22 cellular contexts compared by ENCODE assay signal in the genomic region with DNA sequence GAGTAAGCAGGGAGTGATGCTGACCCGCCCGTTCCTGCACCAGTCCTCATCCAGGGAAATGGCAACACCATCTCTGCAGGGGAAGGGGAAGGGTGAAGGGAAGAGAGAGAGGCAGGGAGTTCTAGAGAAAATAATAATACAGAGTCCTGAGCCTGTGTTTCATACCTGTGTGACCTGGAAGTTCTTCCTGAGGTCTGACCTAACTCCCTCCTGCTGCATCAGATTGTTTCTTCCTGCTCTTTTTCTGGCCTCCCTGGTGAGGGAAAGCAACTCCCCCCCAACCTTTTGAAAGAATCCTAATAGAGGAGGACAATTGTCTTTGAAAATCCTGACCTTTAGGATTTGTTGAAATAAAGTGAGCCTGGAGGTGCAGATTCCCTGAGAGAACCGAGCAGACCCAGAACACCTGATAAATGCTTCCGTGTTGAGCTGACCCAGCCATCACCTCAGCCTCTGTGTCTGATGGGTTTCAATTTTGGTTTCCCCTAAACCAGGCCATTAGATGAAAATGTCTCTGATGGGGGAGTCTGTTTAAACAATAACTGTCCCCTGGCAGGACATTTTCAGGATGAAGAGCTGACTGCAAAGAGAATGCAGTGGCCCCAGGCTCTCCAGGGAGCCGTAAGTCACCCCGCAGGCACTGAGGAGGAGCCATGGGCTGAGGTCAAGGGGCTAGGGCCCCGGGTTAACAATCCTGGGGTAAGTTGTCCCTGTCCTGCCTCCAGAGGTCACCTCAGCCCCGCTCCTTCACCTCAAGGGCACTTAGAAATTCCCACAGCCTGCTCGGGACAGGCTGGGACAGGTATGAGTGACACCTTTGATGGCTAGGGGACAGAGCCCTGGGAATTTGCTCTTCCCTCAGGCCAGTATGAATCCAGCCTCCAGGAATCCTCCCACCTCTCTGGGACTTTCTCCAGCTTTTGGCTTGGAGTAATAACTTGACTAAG. TPM values are rescaled to one million over a fixed set of nuclear protein-coding genes. Genes with fewer than 3 reads are reported as not detected.
DNase-seq lines count a peak whose midpoint lies in the region; ATAC-seq, FAIRE-seq and TF ChIP-seq lines count a peak whose summit lies in the region.
"Had no signal": no experiment of that assay in that cellular context is flagged by ENCODE, and none has a peak within 500 bp of the region (broad histone marks: within the 10 kb centered on the region; RNA-seq: fewer than 3 reads in every experiment).

No MANE protein-coding gene starts in this region.

- H3K9ac ChIP-seq in HUES48 (ENCODE audit: low read depth, low read length) (no peak overlapping the region), endodermal cell (ENCODE audit: extremely low read depth, low read length, poor library complexity, severe bottlenecking) (no peak overlapping the region), HepG2 (ENCODE audit: insufficient read depth, low read depth, low read length) (no peak overlapping the region)
- H3K9ac ChIP-seq: GM23248 had no signal

- H3K9me3 ChIP-seq in HUES48 (ENCODE audit: control insufficient read depth, insufficient read depth, low read length), result no peaks in the 10 kb centered on the region
- H3K9me3 ChIP-seq in endodermal cell (ENCODE audit: control insufficient read depth, low read length), result no peaks in the 10 kb centered on the region
- H3K9me3 ChIP-seq in sigmoid colon, result no peaks in the 10 kb centered on the region
- no peaks in the 10 kb centered on the region for H3K9me3 ChIP-seq in HepG2 (ENCODE audit: low read length)
- H3K9me3 ChIP-seq: left ventricle myocardium inferior, neutrophil, SJCRH30 had no signal

- H2AFZ ChIP-seq in HepG2 (ENCODE audit: low read length), result no peak overlapping the region
- H2AFZ ChIP-seq: GM23248, PC-9 had no signal

- peak overlapping the region; percentile 5 for H3K27ac ChIP-seq in HUES48 (ENCODE audit: low read depth, low read length)
- H3K27ac ChIP-seq in endodermal cell (ENCODE audit: low read depth, low read length), result no peak overlapping the region
- no peak overlapping the region for H3K27ac ChIP-seq in sigmoid colon
- H3K27ac ChIP-seq in HepG2 (ENCODE audit: extremely low read length, insufficient read depth, low read length), result no peak overlapping the region
- H3K27ac ChIP-seq: GM23248, left ventricle myocardium inferior, neutrophil, PC-9, SJCRH30, VCaP had no signal

- CTCF ChIA-PET in HepG2 (lab: Yijun Ruan, JAX; ENCODE audit: low intra/inter-chr PET ratio, low total read pairs), result no interaction called here

- no peaks in the 10 kb centered on the region for H3K9me3 Mint-ChIP-seq in endodermal cell
- H3K9me3 Mint-ChIP-seq: activated naive CD4-positive, alpha-beta T cell treated with anti-CD3 and anti-CD28 coated beads, Interleukin-2, amount 50 U/mL, for 72 hours had no signal

- no peak overlapping the region for H3K4me2 ChIP-seq in HepG2 (ENCODE audit: low read depth, low read length)
- H3K4me2 ChIP-seq: PC-9 had no signal

- ATAC-seq in HepG2 (no peak), GM18909 (IDR thresholded peaks at IDR 0.05; ENCODE audit: poor library complexity, unreplicated experiment) (no peak)
- ATAC-seq: activated naive CD4-positive, alpha-beta T cell treated with anti-CD3 and anti-CD28 coated beads, Interleukin-2, amount 50 U/mL, for 72 hours; T-helper 17 cell had no signal

- POLR2A ChIA-PET in HepG2 (lab: Yijun Ruan, JAX), result no interaction called here

- TF ChIP-seq CTCF in endodermal cell (conservative IDR thresholded peaks at IDR 0.05) (no peak), sigmoid colon (IDR thresholded peaks at IDR 0.05) (no peak), HepG2 (CRISPR knock-in tag; IDR thresholded peaks at IDR 0.05) (no peak)

- intact Hi-C loops in sigmoid colon (cut with DNase I), result no loop called here
- intact Hi-C loops in HepG2 (cut with micrococcal nuclease; ENCODE audit: unreplicated experiment), result no loop called here

- WGBS in endodermal cell (ENCODE audit: insufficient coverage in 1 of 2, insufficient read length in 1 of 2), 2 experiments, result 55 to 66% methylated on average over 6 to 9 of the region's 9 CpGs
- WGBS in sigmoid colon, 2 donors, result 62 to 65% methylated on average over 9 of the region's 9 CpGs
- WGBS in HepG2 (ENCODE audit: low lambda C conversion rate), result 14% methylated on average over 9 of the region's 9 CpGs

- H3K4me1 ChIP-seq in HUES48 (ENCODE audit: control insufficient read depth, insufficient read depth, low read length) (peaks cover 40% of the 10 kb centered on the region), endodermal cell (ENCODE audit: control insufficient read depth, insufficient read depth, low read length) (no peaks in the 10 kb centered on the region), sigmoid colon (peaks cover 0 to 22% (median 19%) of the 10 kb centered on the region in 4 donors), HepG2 (ENCODE audit: insufficient read depth, low read length) (peaks cover 1% of the 10 kb centered on the region; the same call in 1 of the 2 replicates)

- H3K27me3 ChIP-seq in HUES48 (ENCODE audit: control insufficient read depth, insufficient read depth, low read length) (peaks cover 58% of the 10 kb centered on the region), endodermal cell (ENCODE audit: control insufficient read depth, insufficient read depth, low read length, poor library complexity, severe bottlenecking) (peaks cover 84% of the 10 kb centered on the region), sigmoid colon (peaks cover 22 to 89% (median 59%) of the 10 kb centered on the region in 3 donors), HepG2 (ENCODE audit: control insufficient read depth in 1 of 2, insufficient read depth in 2 of 2, low read length in 2 of 2) (peaks cover 15 to 82% of the 10 kb centered on the region in 2 experiments)

- no peak overlapping the region for H3K27ac Mint-ChIP-seq in endodermal cell
- H3K27ac Mint-ChIP-seq: activated naive CD4-positive, alpha-beta T cell treated with anti-CD3 and anti-CD28 coated beads, Interleukin-2, amount 50 U/mL, for 72 hours; T-helper 17 cell had no signal

- peaks cover 2% of the 10 kb centered on the region; the same call in 1 of the 2 replicates for H4K20me1 ChIP-seq in HepG2 (ENCODE audit: insufficient read depth, low read length)

- H3K4me1 Mint-ChIP-seq in endodermal cell, result peaks cover 17% of the 10 kb centered on the region

- H3K27me3 Mint-ChIP-seq in endodermal cell (ENCODE audit: insufficient read depth), result peaks cover 82% of the 10 kb centered on the region

- TF ChIP-seq RAD21 in HepG2 (CRISPR knock-in tag; IDR thresholded peaks at IDR 0.05), result no peak

- H3K79me2 ChIP-seq in HepG2 (ENCODE audit: insufficient read depth, low read length), result no peaks in the 10 kb centered on the region

- no TSS peak for BruUV-seq in HepG2 (replicated peaks; lab: Mats Ljungman, UMichigan)

- no peak overlapping the region for H3K4me3 Mint-ChIP-seq in endodermal cell
- H3K4me3 Mint-ChIP-seq: T-helper 17 cell had no signal

- in situ Hi-C loops in HepG2 (cut with HindIII; ENCODE audit: extremely low pct_ligation_motif_present, low pct_unique_long_range_greater_than_20kb), result no loop called here

- no peaks in the 10 kb centered on the region for H3K36me3 Mint-ChIP-seq in endodermal cell (ENCODE audit: low read depth)
- H3K36me3 Mint-ChIP-seq: activated naive CD4-positive, alpha-beta T cell treated with anti-CD3 and anti-CD28 coated beads, Interleukin-2, amount 50 U/mL, for 72 hours had no signal

- FAIRE-seq in HepG2 (lab: Jason Lieb, UNC), result no peak
- FAIRE-seq: A204.1 had no signal

- no peak for TF ChIP-seq POLR2A in sigmoid colon (IDR thresholded peaks at IDR 0.05)
- TF ChIP-seq POLR2A in HepG2 (IDR thresholded peaks at IDR 0.05; ENCODE audit: insufficient read depth in 1 of 2, low read depth in 2 of 2, low read length in 2 of 2), result no peak

- DNase-seq in activated effector memory CD4-positive, alpha-beta T cell treated with anti-CD3 and anti-CD28 coated beads, Interleukin-2, amount 50 U/mL, for 16 hours, result peak; percentile 47
- no peak for DNase-seq in activated effector memory CD4-positive, alpha-beta T cell treated with Interleukin-2 at 50 U/mL for 16 hours
- DNase-seq in endodermal cell (peak; percentile 61), sigmoid colon (peak; percentile 7), DMS53 treated with DMSO at 0.1 percent for 48 hours (lab: John Stamatoyannopoulos, UW; ENCODE audit: unreplicated experiment) (no peak), HepG2 (ENCODE audit: low spot score) (no peak)
- DNase-seq: activated CD4-positive, alpha-beta T cell treated with anti-CD3 and anti-CD28 coated beads, Interleukin-2, amount 50 U/mL, for 4 hours; Calu3; GM23248; KG1; left ventricle myocardium inferior; NCI-H187; PC-9; T-helper 17 cell had no signal

- TF ChIP-seq EP300 in sigmoid colon (IDR thresholded peaks at IDR 0.05) (no peak), HepG2 (IDR thresholded peaks at IDR 0.05; ENCODE audit: low read depth in 2 of 2, low read length in 2 of 2) (no peak), HepG2 (CRISPR knock-in tag; IDR thresholded peaks at IDR 0.05; ENCODE audit: borderline replicate concordance) (no peak)

- H3K36me3 ChIP-seq in HUES48 (ENCODE audit: control insufficient read depth, insufficient read depth, low read length), result no peaks in the 10 kb centered on the region
- no peaks in the 10 kb centered on the region for H3K36me3 ChIP-seq in endodermal cell (ENCODE audit: control insufficient read depth, insufficient read depth, low read length)
- H3K36me3 ChIP-seq in sigmoid colon, result no peaks in the 10 kb centered on the region
- no peaks in the 10 kb centered on the region for H3K36me3 ChIP-seq in HepG2 (replicated peaks in 1 of 2; ENCODE audit: control insufficient read depth in 1 of 2, insufficient read depth in 2 of 2, low read length in 2 of 2)
- H3K36me3 ChIP-seq: left ventricle myocardium inferior, neutrophil, SJCRH30 had no signal

- no peak overlapping the region for H3K4me3 ChIP-seq in HUES48 (ENCODE audit: low read depth, low read length)
- H3K4me3 ChIP-seq in endodermal cell (ENCODE audit: low read length), result no peak overlapping the region
- H3K4me3 ChIP-seq in sigmoid colon, result no peak overlapping the region
- H3K4me3 ChIP-seq in HepG2 (replicated peaks in 1 of 3; ENCODE audit: insufficient read depth in 1 of 3, low read depth in 2 of 3, low read length in 3 of 3), result no peak overlapping the region
- H3K4me3 ChIP-seq: GM23248, left ventricle myocardium inferior, PC-9, SJCRH30 had no signal

RNA-seq across cellular contexts. Expression of a gene that starts 3.2 kb away (rescaled TPM):
- total RNA-seq in endodermal cell (1 to 10 TPM; 3.1 to 9.1 TPM), sigmoid colon (under 1 TPM in 1 of 4 donors, not detected in 3; 0.14 TPM), HepG2 (2016; rRNA removed; fragmentation: Illumina TruSeq; extraction: Trizol) (not detected in 2 replicates)
- 1.4 TPM for polyA plus RNA-seq in endodermal cell (2013, experiment 1 of 2)
- polyA plus RNA-seq in endodermal cell (2013, experiment 2 of 2), result 0.99 TPM
- polyA plus RNA-seq in sigmoid colon (under 1 TPM in 1 of 3 donors, not detected in 2; 0.07 TPM), HepG2 (2011; rRNA removed) (not detected in 2 replicates)
- total RNA-seq in HepG2 (2016; cell fraction: cytosol; rRNA removed; fragmentation: Illumina TruSeq; extraction: Trizol; ENCODE audit: low read depth), result not detected in 2 replicates
- total RNA-seq in HepG2 (2016; cell fraction: insoluble cytoplasmic fraction; rRNA removed; fragmentation: Illumina TruSeq; extraction: Trizol), result not detected in 2 replicates
- total RNA-seq in HepG2 (2016; cell fraction: membrane; rRNA removed; fragmentation: Illumina TruSeq; extraction: Trizol), result not detected in 2 replicates
- not detected in 2 replicates for total RNA-seq in HepG2 (2016; cell fraction: nucleus; rRNA removed; fragmentation: Illumina TruSeq; extraction: Trizol)
- not detected in 2 replicates for polyA plus RNA-seq in HepG2 (2011; cell fraction: cytosol; rRNA removed)
- not detected in 2 replicates for polyA plus RNA-seq in HepG2 (2011; cell fraction: nucleus; rRNA removed)
- polyA plus RNA-seq in HepG2 (2012), result not detected in 2 replicates
- polyA plus RNA-seq in HepG2 (2016; cell fraction: cytosol; fragmentation: Illumina TruSeq; extraction: Trizol; ENCODE audit: low read depth), result not detected in 2 replicates
- not detected in 2 replicates for polyA plus RNA-seq in HepG2 (2016; cell fraction: insoluble cytoplasmic fraction; fragmentation: Illumina TruSeq; extraction: Trizol; ENCODE audit: low read depth)
- not detected in 2 replicates for polyA plus RNA-seq in HepG2 (2016; cell fraction: membrane; fragmentation: Illumina TruSeq; extraction: Trizol; ENCODE audit: low read depth)
- not detected in 2 replicates for polyA plus RNA-seq in HepG2 (2016; cell fraction: nucleus; fragmentation: Illumina TruSeq; extraction: Trizol; ENCODE audit: insufficient read depth, low read depth)
- 0.09 TPM in 1 of 2 replicates, not detected in the other for polyA minus RNA-seq in HepG2 (2011; rRNA and poly(A)+ RNA removed; ENCODE audit: low replicate concordance)
- polyA minus RNA-seq in HepG2 (2011; cell fraction: cytosol; rRNA and poly(A)+ RNA removed), result not detected in 2 replicates
- not detected in 2 replicates for polyA minus RNA-seq in HepG2 (2011; cell fraction: nucleus; rRNA and poly(A)+ RNA removed)
- total RNA-seq: Calu3, left ventricle myocardium inferior, PC-9, T-helper 17 cell had no signal
- polyA plus RNA-seq: fibroblast of lung had no signal

Comparison
In these comparisons a context has a peak if more than half of its experiments do, and no peak if none do; other contexts are left out.
1. DNase-seq: peak in activated effector memory CD4-positive, alpha-beta T cell treated with anti-CD3 and anti-CD28 coated beads, Interleukin-2, amount 50 U/mL, for 16 hours (single experiment), endodermal cell (single experiment) and sigmoid colon (single experiment); none in activated effector memory CD4-positive, alpha-beta T cell treated with Interleukin-2 at 50 U/mL for 16 hours (single experiment), DMS53 treated with DMSO at 0.1 percent for 48 hours (single experiment) and HepG2 (single experiment).